Comparison of ENCODE assay signal across 8 cellular contexts in genomic region chr5:53560506-53561191, GRCh38. TPM values are rescaled to one million over a fixed set of nuclear protein-coding genes. Genes with fewer than 3 reads are reported as not detected.
DNase-seq lines count a peak whose midpoint lies in the region; ATAC-seq and TF ChIP-seq lines count a peak whose summit lies in the region.

Gene NDUFS4 (plus strand): TSS chr5:53560639. CDS start chr5:53560663, 24 bp downstream.

- peaks cover 11% of the 10 kb centered on the region for H3K4me1 Mint-ChIP-seq in progenitor cell of endocrine pancreas (ENCODE audit: low read depth)

- no peaks in the 10 kb centered on the region for H3K36me3 ChIP-seq in left ventricle myocardium inferior

- peaks cover 7% of the 10 kb centered on the region for H3K9me3 ChIP-seq in left ventricle myocardium inferior (replicated peaks)

- peaks cover 7% of the 10 kb centered on the region for H3K9me3 Mint-ChIP-seq in progenitor cell of endocrine pancreas (ENCODE audit: low read depth)

- TF ChIP-seq CTCF in GM12865 (IDR thresholded peaks at IDR 0.05; ENCODE audit: insufficient read depth, low read depth, low read length, missing control alignments), result no peak
- no peak for TF ChIP-seq CTCF in left ventricle myocardium inferior (IDR thresholded peaks at IDR 0.05; ENCODE audit: borderline replicate concordance)
- TF ChIP-seq CTCF in progenitor cell of endocrine pancreas (IDR thresholded peaks at IDR 0.05; ENCODE audit: unreplicated experiment), result no peak

- peak; percentile 94 for ATAC-seq in HG02759 (IDR thresholded peaks at IDR 0.05; ENCODE audit: unreplicated experiment)

- peak within 1 kb of the TSS; percentile 91 for H3K27ac ChIP-seq in left ventricle myocardium inferior (replicated peaks)

- DNase-seq in GM12865 (ENCODE audit: low read depth), result peak; percentile 95
- peak; percentile 46 for DNase-seq in NCI-H1417 treated with DMSO at 0.1 percent for 48 hours (lab: John Stamatoyannopoulos, UW)
- DNase-seq in T-helper 1 cell, result peak; percentile 30 to 83 (median 58)
- peak; percentile 94 for DNase-seq in amniotic epithelial cell (ENCODE audit: low read depth)
- peak; percentile 82 for DNase-seq in left ventricle myocardium inferior
- peak; percentile 79 for DNase-seq in progenitor cell of endocrine pancreas (ENCODE audit: low spot score, unreplicated experiment)
- peak; percentile 89 for DNase-seq in ureter (ENCODE audit: low spot score)

- intact Hi-C loops in left ventricle myocardium inferior (cut with micrococcal nuclease), result no loop called here

- H3K27ac Mint-ChIP-seq in progenitor cell of endocrine pancreas, result peak within 1 kb of the TSS; percentile 98

- no peaks in the 10 kb centered on the region for H3K27me3 Mint-ChIP-seq in progenitor cell of endocrine pancreas

- no peaks in the 10 kb centered on the region for H3K36me3 Mint-ChIP-seq in progenitor cell of endocrine pancreas (ENCODE audit: insufficient read depth)

- H3K27me3 ChIP-seq in left ventricle myocardium inferior (ENCODE audit: low read depth), result peaks cover 13% of the 10 kb centered on the region

- peaks cover 57% of the 10 kb centered on the region for H3K4me1 ChIP-seq in left ventricle myocardium inferior

- H3K4me3 ChIP-seq in GM12865 (ENCODE audit: low read depth, low read length) (peak within 1 kb of the TSS; percentile 98), left ventricle myocardium inferior (peak within 1 kb of the TSS; percentile 75)

- peak within 1 kb of the TSS; percentile 98 for H3K4me3 Mint-ChIP-seq in progenitor cell of endocrine pancreas (ENCODE audit: low read depth)

RNA-seq across cellular contexts. Expression of gene NDUFS4, which starts in this region (rescaled TPM):
- total RNA-seq in left ventricle myocardium inferior, result 187 TPM
- 61.6 and 62.7 TPM in 2 replicates for total RNA-seq in progenitor cell of endocrine pancreas
- total RNA-seq in ureter, result 79.0 TPM

Comparison
In these comparisons a context has a peak if more than half of its experiments do, and no peak if none do; other contexts are left out.
1. Peak in every context shown above with its lines: DNase-seq, ATAC-seq, H3K4me3 ChIP-seq and H3K27ac ChIP-seq.